Comparison of ENCODE assay signal across 1 cellular context in the genomic region with DNA sequence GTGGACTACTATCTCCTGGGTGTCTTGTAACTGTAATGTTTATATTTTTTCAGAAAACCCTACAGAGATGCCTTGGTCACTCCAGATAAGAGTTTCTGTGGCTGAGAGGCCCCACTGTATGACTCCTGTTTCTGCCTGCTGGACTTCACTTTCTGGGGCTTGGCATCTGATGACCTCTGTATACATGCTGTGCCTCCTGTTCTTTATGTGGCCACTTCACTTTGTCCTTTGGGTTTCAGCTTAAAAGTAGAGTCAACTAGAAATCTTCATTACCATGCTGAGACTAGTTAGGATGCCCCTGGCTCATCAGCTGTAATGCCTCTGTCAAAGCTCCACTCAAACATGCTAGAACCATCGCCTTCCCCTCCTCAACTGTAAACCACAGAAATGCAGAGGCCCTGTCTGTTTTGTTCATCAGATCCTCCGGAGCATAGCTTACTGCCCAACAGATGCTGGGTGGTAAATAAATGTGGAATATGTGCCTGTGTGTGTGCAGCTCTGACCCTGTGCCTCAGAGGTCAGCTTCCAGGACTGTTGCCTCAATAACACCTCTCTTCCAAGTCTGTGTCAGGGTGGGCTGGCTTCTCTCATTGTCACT.
A peak's percentile ranks its signal among the peaks of the same experiment; 100 is the strongest.
TF ChIP-seq lines count a peak whose summit lies in the region.

No MANE protein-coding gene starts in this region.

TF ChIP-seq in K562, 482 proteins besides CTCF, POLR2A, EP300 and RAD21 (continues in another document):
- TF ChIP-seq STAT5A (IDR thresholded peaks at IDR 0.05; ENCODE audit: borderline replicate concordance, low read length) (0 out of 2 replicates have a peak, but pooled peaks have one; percentile 18), CXXC5 (CRISPR knock-in tag; IDR thresholded peaks at IDR 0.05) (peak; percentile 19; the same call in 1 of the 2 replicates), YBX1 (IDR thresholded peaks at IDR 0.05) (no peak), NR4A1 (CRISPR knock-in tag; IDR thresholded peaks at IDR 0.05) (no peak), NR4A1 (tag; IDR thresholded peaks at IDR 0.05) (peak; percentile 43; the same call in 1 of the 2 replicates), TCF3 (CRISPR knock-in tag; IDR thresholded peaks at IDR 0.05) (peak; percentile 73), NR2C1 (IDR thresholded peaks at IDR 0.05) (peak; percentile 38), NR2C1 (tag; IDR thresholded peaks at IDR 0.05) (peak; percentile 30; the same call in 1 of the 2 replicates), SIN3A (IDR thresholded peaks at IDR 0.05; ENCODE audit: borderline replicate concordance in 2 of 2, control insufficient read depth in 1 of 2, low read depth in 2 of 2, low read length in 2 of 2) (no peak), CBFA2T3 (IDR thresholded peaks at IDR 0.05) (peak; percentile 75), CBX5 (IDR thresholded peaks at IDR 0.05; ENCODE audit: borderline replicate concordance, low read depth) (no peak), ZC3H4 (CRISPR knock-in tag; IDR thresholded peaks at IDR 0.05; ENCODE audit: borderline replicate concordance) (no peak), HEY1 (CRISPR knock-in tag; IDR thresholded peaks at IDR 0.05; ENCODE audit: borderline replicate concordance) (no peak), LEF1 (IDR thresholded peaks at IDR 0.05) (peak; percentile 68; the same call in 1 of the 2 replicates), ZBTB17 (CRISPR knock-in tag; IDR thresholded peaks at IDR 0.05) (peak; percentile 78; the same call in 1 of the 2 replicates), CSDE1 (IDR thresholded peaks at IDR 0.05) (no peak), JUND (IDR thresholded peaks at IDR 0.05; ENCODE audit: borderline replicate concordance, low read depth, low read length) (no peak; the same call in 1 of the 2 replicates), JUND (tag; IDR thresholded peaks at IDR 0.05; ENCODE audit: borderline replicate concordance, low read depth, low read length) (peak; percentile 37; the same call in 1 of the 3 replicates), SUPT5H (IDR thresholded peaks at IDR 0.05) (no peak), TAL1 (IDR thresholded peaks at IDR 0.05) (peak; percentile 53), ZNF133 (CRISPR knock-in tag; IDR thresholded peaks at IDR 0.05) (0 out of 2 replicates have a peak, but pooled peaks have one; percentile 70), MAZ (CRISPR knock-in tag; conservative IDR thresholded peaks at IDR 0.05 in 1 of 2, IDR thresholded peaks at IDR 0.05 in 1 of 2) (peak in 1 of 2 experiments; percentile 46; a peak in 1 of 4 replicates), TEAD4 (IDR thresholded peaks at IDR 0.05; ENCODE audit: low read length) (peak; percentile 62), TEAD4 (CRISPR knock-in tag; IDR thresholded peaks at IDR 0.05; ENCODE audit: borderline replicate concordance) (no peak), DPF2 (IDR thresholded peaks at IDR 0.05) (peak; percentile 71), ZNF644 (tag; IDR thresholded peaks at IDR 0.05; ENCODE audit: low read depth) (0 out of 2 replicates have a peak, but pooled peaks have one; percentile 40), MIER1 (IDR thresholded peaks at IDR 0.05; ENCODE audit: low read depth) (peak; percentile 65; the same call in 1 of the 2 replicates), ARID1B (IDR thresholded peaks at IDR 0.05) (peak; percentile 60), ZNF764 (CRISPR knock-in tag; IDR thresholded peaks at IDR 0.05; ENCODE audit: low read depth) (no peak), RNF2 (IDR thresholded peaks at IDR 0.05) (0 out of 2 replicates have a peak, but pooled peaks have one; percentile 23), PRPF4 (IDR thresholded peaks at IDR 0.05; ENCODE audit: insufficient read depth, low read depth, low read length, poor library complexity, severe bottlenecking) (no peak), SMAD4 (CRISPR knock-in tag; conservative IDR thresholded peaks at IDR 0.05) (peak; percentile 61; the same call in 1 of the 2 replicates), ZNF197 (CRISPR knock-in tag; IDR thresholded peaks at IDR 0.05; ENCODE audit: low read depth) (peak; percentile 15; the same call in 1 of the 2 replicates), PHF21A (IDR thresholded peaks at IDR 0.05; ENCODE audit: borderline replicate concordance, low read depth) (no peak), CREBBP (IDR thresholded peaks at IDR 0.05; ENCODE audit: low read depth, low read length) (no peak), HIVEP1 (CRISPR knock-in tag; IDR thresholded peaks at IDR 0.05) (peak; percentile 70; the same call in 1 of the 2 replicates), RCOR1 (IDR thresholded peaks at IDR 0.05; ENCODE audit: borderline replicate concordance in 1 of 2, low read depth in 2 of 2, low read length in 2 of 2) (0 out of 4 replicates have a peak, but pooled peaks of 1 of the 2 experiments have one; percentile 34), FOSL1 (tag; conservative IDR thresholded peaks at IDR 0.05) (peak; percentile 51; the same call in 1 of the 2 replicates), SMARCE1 (IDR thresholded peaks at IDR 0.05) (peak; percentile 30; the same call in 1 of the 2 replicates), NR2C2 (CRISPR knock-in tag; IDR thresholded peaks at IDR 0.05) (no peak), NR2C2 (tag; IDR thresholded peaks at IDR 0.05) (peak; percentile 15; the same call in 1 of the 2 replicates)
- TF ChIP-seq, protein P1, sequence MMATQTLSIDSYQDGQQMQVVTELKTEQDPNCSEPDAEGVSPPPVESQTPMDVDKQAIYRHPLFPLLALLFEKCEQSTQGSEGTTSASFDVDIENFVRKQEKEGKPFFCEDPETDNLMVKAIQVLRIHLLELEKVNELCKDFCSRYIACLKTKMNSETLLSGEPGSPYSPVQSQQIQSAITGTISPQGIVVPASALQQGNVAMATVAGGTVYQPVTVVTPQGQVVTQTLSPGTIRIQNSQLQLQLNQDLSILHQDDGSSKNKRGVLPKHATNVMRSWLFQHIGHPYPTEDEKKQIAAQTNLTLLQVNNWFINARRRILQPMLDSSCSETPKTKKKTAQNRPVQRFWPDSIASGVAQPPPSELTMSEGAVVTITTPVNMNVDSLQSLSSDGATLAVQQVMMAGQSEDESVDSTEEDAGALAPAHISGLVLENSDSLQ (IDR thresholded peaks at IDR 0.05): peak; percentile 40; the same call in 1 of the 2 replicates
- TF ChIP-seq, protein P2, sequence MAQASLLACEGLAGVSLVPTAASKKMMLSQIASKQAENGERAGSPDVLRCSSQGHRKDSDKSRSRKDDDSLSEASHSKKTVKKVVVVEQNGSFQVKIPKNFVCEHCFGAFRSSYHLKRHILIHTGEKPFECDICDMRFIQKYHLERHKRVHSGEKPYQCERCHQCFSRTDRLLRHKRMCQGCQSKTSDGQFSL (CRISPR knock-in tag; IDR thresholded peaks at IDR 0.05): no peak
- TF ChIP-seq, protein P2 (tag; IDR thresholded peaks at IDR 0.05): 0 out of 4 replicates have a peak, but pooled peaks of 1 of the 2 experiments have one; percentile 26
- TF ChIP-seq, protein P3, sequence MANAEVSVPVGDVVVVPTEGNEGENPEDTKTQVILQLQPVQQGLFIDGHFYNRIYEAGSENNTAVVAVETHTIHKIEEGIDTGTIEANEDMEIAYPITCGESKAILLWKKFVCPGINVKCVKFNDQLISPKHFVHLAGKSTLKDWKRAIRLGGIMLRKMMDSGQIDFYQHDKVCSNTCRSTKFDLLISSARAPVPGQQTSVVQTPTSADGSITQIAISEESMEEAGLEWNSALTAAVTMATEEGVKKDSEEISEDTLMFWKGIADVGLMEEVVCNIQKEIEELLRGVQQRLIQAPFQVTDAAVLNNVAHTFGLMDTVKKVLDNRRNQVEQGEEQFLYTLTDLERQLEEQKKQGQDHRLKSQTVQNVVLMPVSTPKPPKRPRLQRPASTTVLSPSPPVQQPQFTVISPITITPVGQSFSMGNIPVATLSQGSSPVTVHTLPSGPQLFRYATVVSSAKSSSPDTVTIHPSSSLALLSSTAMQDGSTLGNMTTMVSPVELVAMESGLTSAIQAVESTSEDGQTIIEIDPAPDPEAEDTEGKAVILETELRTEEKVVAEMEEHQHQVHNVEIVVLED (CRISPR knock-in tag; IDR thresholded peaks at IDR 0.05): no peak
- TF ChIP-seq, protein P4, sequence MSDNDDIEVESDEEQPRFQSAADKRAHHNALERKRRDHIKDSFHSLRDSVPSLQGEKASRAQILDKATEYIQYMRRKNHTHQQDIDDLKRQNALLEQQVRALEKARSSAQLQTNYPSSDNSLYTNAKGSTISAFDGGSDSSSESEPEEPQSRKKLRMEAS (CRISPR knock-in tag; IDR thresholded peaks at IDR 0.05): peak; percentile 24; the same call in 1 of the 2 replicates
- TF ChIP-seq, protein P5, sequence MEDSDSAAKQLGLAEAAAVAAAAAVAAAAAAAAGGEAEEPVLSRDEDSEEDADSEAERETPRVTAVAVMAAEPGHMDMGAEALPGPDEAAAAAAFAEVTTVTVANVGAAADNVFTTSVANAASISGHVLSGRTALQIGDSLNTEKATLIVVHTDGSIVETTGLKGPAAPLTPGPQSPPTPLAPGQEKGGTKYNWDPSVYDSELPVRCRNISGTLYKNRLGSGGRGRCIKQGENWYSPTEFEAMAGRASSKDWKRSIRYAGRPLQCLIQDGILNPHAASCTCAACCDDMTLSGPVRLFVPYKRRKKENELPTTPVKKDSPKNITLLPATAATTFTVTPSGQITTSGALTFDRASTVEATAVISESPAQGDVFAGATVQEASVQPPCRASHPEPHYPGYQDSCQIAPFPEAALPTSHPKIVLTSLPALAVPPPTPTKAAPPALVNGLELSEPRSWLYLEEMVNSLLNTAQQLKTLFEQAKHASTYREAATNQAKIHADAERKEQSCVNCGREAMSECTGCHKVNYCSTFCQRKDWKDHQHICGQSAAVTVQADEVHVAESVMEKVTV (CRISPR knock-in tag; IDR thresholded peaks at IDR 0.05): 0 out of 2 replicates have a peak, but pooled peaks have one; percentile 21
- TF ChIP-seq, protein P6, sequence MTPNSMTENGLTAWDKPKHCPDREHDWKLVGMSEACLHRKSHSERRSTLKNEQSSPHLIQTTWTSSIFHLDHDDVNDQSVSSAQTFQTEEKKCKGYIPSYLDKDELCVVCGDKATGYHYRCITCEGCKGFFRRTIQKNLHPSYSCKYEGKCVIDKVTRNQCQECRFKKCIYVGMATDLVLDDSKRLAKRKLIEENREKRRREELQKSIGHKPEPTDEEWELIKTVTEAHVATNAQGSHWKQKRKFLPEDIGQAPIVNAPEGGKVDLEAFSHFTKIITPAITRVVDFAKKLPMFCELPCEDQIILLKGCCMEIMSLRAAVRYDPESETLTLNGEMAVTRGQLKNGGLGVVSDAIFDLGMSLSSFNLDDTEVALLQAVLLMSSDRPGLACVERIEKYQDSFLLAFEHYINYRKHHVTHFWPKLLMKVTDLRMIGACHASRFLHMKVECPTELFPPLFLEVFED (CRISPR knock-in tag; conservative IDR thresholded peaks at IDR 0.05): peak; percentile 4; the same call in 1 of the 2 replicates
- TF ChIP-seq, protein P7, sequence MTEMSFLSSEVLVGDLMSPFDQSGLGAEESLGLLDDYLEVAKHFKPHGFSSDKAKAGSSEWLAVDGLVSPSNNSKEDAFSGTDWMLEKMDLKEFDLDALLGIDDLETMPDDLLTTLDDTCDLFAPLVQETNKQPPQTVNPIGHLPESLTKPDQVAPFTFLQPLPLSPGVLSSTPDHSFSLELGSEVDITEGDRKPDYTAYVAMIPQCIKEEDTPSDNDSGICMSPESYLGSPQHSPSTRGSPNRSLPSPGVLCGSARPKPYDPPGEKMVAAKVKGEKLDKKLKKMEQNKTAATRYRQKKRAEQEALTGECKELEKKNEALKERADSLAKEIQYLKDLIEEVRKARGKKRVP (CRISPR knock-in tag; IDR thresholded peaks at IDR 0.05): peak; percentile 24; the same call in 1 of the 2 replicates
- TF ChIP-seq, protein P8, sequence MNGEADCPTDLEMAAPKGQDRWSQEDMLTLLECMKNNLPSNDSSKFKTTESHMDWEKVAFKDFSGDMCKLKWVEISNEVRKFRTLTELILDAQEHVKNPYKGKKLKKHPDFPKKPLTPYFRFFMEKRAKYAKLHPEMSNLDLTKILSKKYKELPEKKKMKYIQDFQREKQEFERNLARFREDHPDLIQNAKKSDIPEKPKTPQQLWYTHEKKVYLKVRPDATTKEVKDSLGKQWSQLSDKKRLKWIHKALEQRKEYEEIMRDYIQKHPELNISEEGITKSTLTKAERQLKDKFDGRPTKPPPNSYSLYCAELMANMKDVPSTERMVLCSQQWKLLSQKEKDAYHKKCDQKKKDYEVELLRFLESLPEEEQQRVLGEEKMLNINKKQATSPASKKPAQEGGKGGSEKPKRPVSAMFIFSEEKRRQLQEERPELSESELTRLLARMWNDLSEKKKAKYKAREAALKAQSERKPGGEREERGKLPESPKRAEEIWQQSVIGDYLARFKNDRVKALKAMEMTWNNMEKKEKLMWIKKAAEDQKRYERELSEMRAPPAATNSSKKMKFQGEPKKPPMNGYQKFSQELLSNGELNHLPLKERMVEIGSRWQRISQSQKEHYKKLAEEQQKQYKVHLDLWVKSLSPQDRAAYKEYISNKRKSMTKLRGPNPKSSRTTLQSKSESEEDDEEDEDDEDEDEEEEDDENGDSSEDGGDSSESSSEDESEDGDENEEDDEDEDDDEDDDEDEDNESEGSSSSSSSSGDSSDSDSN (IDR thresholded peaks at IDR 0.05; ENCODE audit: borderline replicate concordance in 1 of 2, low read depth in 2 of 2, low read length in 2 of 2): 0 out of 4 replicates have a peak, but pooled peaks of 1 of the 2 experiments have one; percentile 41
- TF ChIP-seq, protein P9, sequence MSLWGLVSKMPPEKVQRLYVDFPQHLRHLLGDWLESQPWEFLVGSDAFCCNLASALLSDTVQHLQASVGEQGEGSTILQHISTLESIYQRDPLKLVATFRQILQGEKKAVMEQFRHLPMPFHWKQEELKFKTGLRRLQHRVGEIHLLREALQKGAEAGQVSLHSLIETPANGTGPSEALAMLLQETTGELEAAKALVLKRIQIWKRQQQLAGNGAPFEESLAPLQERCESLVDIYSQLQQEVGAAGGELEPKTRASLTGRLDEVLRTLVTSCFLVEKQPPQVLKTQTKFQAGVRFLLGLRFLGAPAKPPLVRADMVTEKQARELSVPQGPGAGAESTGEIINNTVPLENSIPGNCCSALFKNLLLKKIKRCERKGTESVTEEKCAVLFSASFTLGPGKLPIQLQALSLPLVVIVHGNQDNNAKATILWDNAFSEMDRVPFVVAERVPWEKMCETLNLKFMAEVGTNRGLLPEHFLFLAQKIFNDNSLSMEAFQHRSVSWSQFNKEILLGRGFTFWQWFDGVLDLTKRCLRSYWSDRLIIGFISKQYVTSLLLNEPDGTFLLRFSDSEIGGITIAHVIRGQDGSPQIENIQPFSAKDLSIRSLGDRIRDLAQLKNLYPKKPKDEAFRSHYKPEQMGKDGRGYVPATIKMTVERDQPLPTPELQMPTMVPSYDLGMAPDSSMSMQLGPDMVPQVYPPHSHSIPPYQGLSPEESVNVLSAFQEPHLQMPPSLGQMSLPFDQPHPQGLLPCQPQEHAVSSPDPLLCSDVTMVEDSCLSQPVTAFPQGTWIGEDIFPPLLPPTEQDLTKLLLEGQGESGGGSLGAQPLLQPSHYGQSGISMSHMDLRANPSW (CRISPR knock-in tag; IDR thresholded peaks at IDR 0.05): 0 out of 2 replicates have a peak, but pooled peaks have one; percentile 36
- TF ChIP-seq, protein P10, sequence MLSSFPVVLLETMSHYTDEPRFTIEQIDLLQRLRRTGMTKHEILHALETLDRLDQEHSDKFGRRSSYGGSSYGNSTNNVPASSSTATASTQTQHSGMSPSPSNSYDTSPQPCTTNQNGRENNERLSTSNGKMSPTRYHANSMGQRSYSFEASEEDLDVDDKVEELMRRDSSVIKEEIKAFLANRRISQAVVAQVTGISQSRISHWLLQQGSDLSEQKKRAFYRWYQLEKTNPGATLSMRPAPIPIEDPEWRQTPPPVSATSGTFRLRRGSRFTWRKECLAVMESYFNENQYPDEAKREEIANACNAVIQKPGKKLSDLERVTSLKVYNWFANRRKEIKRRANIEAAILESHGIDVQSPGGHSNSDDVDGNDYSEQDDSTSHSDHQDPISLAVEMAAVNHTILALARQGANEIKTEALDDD (IDR thresholded peaks at IDR 0.05): peak; percentile 67
